Comparison of ENCODE assay signal across 1 cellular context in the genomic region with DNA sequence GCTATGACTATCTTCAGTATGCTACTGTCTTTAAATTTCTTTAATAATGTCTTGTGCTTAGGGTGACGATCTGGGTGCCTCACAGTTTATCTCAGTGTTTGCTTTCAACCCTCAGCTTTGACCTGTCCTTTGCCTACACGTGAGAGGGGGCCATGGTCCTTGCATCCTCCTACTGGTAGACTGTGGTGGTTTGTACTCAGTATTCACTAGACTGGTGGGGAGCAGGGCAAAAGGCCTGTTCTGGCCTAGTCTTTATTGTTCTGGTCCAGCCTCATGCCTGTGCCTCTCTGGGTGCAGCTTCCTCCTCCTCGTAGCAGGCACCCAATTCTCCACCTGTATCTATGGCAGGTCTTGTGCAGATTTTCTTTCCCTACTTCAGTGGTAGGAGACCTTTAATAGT.
TF ChIP-seq lines count a peak whose summit lies in the region.

No MANE protein-coding gene starts in this region.

TF ChIP-seq in IMR-90, 13 proteins besides CTCF, POLR2A, EP300 and RAD21 (continued from another document):
- TF ChIP-seq, protein P1, sequence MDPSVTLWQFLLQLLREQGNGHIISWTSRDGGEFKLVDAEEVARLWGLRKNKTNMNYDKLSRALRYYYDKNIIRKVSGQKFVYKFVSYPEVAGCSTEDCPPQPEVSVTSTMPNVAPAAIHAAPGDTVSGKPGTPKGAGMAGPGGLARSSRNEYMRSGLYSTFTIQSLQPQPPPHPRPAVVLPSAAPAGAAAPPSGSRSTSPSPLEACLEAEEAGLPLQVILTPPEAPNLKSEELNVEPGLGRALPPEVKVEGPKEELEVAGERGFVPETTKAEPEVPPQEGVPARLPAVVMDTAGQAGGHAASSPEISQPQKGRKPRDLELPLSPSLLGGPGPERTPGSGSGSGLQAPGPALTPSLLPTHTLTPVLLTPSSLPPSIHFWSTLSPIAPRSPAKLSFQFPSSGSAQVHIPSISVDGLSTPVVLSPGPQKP (IDR thresholded peaks at IDR 0.05; ENCODE audit: borderline replicate concordance, low read depth, low read length): no peak
- TF ChIP-seq RCOR1 (IDR thresholded peaks at IDR 0.05; ENCODE audit: insufficient replicate concordance, low read length): no peak
- TF ChIP-seq RFX5 (IDR thresholded peaks at IDR 0.05; ENCODE audit: low read depth, low read length): no peak
- TF ChIP-seq BHLHE40 (IDR thresholded peaks at IDR 0.05; ENCODE audit: low read depth, low read length): no peak
- no peak for TF ChIP-seq FOS (IDR thresholded peaks at IDR 0.05; ENCODE audit: low read depth, low read length)
- TF ChIP-seq MXI1 (IDR thresholded peaks at IDR 0.05; ENCODE audit: borderline replicate concordance, low read depth, low read length): no peak
- TF ChIP-seq CHD1 (IDR thresholded peaks at IDR 0.05; ENCODE audit: low read depth, low read length): no peak
- no peak for TF ChIP-seq CEBPB (IDR thresholded peaks at IDR 0.05; ENCODE audit: low read depth, low read length)
- no peak for TF ChIP-seq USF2 (IDR thresholded peaks at IDR 0.05; ENCODE audit: low read depth, low read length)
- TF ChIP-seq SMC3 (IDR thresholded peaks at IDR 0.05; ENCODE audit: low read depth, low read length): no peak
- TF ChIP-seq MAZ (IDR thresholded peaks at IDR 0.05; ENCODE audit: borderline replicate concordance, low read depth, low read length): no peak
